1 cellular context compared by ENCODE assay signal in the genomic region with DNA sequence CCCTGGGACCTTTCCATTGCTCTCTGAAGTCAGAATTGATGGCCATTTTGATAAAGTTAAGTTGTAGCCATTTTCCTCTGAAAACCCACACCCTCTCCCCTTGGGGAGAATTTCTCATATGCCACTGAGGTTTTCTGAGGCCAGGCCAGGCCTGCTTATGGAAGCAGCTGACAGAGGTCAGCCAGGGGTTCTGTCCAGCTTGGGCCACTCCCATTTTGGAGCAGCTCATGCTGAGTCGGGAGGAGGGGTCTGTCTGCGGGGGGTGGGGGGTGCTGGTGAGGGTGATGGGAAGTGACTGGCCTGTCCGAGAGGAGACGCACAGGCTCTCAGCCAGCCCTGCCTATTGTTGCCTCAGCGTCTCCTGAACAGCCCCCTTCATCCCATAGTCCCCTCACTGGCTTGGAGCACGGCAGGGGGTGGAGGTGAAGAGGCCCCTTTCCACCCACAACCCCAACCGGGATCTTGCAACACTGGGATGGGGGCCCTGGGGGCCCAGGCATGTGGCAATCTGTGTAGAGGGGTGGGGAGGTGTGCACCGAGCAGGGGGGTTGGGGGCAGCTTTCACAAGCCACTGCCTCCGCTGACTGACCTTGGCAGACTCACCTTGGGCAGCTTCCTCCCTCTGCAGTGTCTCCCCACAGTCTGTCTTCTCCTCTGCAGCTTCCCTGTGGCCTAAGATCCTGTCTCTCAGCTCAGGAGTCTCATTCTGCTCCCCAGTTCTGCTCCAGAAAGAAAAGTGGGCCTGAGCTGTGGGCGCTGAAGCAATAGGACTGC.
TF ChIP-seq lines count a peak whose summit lies in the region.

No MANE protein-coding gene starts in this region.

TF ChIP-seq in IMR-90, 13 proteins besides CTCF, POLR2A, EP300 and RAD21:
- no peak for TF ChIP-seq MAFK (IDR thresholded peaks at IDR 0.05; ENCODE audit: low read depth, low read length)
- 0 out of 2 replicates have a peak, but pooled peaks have one; percentile 28 for TF ChIP-seq CEBPB (IDR thresholded peaks at IDR 0.05; ENCODE audit: low read depth, low read length)
